1 cellular context compared by ENCODE assay signal in the genomic region with DNA sequence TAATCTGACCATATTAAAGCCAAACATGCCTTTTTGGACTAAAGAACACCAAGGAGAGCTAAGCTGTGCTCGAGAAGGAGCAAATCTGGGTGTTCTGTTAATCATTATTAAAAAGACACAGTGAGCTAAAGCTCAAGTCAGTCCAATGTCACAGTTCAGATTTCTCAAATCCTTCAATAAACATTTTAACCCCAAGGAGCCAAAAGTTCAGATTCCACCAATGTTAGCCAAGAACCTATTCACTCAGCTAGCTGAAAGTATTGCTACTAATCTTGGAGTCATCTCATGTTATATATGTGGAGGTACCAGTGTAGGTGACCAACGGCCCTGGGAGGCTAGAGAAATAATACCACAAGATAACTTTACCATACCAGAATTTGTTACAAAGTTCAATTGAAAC.
TF ChIP-seq lines count a peak whose summit lies in the region.

No MANE protein-coding gene starts in this region.

TF ChIP-seq in K562, 482 proteins besides CTCF, POLR2A, EP300 and RAD21 (continued from another document):
- TF ChIP-seq TRIM25 (IDR thresholded peaks at IDR 0.05; ENCODE audit: borderline replicate concordance) (no peak), NBN (IDR thresholded peaks at IDR 0.05; ENCODE audit: low read depth) (no peak), STAT5A (IDR thresholded peaks at IDR 0.05; ENCODE audit: borderline replicate concordance, low read length) (no peak), ZZZ3 (IDR thresholded peaks at IDR 0.05) (no peak), ZNF24 (IDR thresholded peaks at IDR 0.05) (no peak), ZNF217 (CRISPR knock-in tag; IDR thresholded peaks at IDR 0.05) (no peak), U2AF2 (optimal IDR thresholded peaks at IDR 0.05; ENCODE audit: low read depth, low read length) (no peak), XRCC5 (IDR thresholded peaks at IDR 0.05; ENCODE audit: low read depth, low read length) (no peak), ZNF551 (CRISPR knock-in tag; IDR thresholded peaks at IDR 0.05) (no peak)
